ENCODE assay signal across 28 cellular contexts in the genomic region with DNA sequence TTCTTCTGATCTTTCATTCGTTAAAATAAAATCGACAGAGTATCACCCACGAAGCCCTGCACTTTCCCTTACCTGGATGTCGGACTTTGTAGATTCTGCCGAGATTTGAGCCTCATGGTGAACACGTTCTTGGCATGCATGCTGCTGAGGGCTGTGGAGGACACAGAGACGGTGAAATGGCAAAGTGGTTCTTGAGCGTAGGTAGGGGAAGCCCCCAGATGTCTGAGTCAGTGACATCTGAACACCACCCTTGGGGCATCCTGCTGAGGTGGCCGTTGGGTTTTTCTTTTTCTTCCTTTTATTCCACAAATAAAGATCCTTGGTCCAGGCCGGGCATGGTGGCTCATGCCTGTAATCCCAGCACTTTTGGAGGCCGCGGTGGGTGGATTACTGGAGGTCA. TPM values are rescaled to one million over a fixed set of nuclear protein-coding genes. Genes with fewer than 3 reads are reported as not detected.
DNase-seq lines count a peak whose midpoint lies in the region; ATAC-seq and TF ChIP-seq lines count a peak whose summit lies in the region.
"Had no signal": no experiment of that assay in that cellular context is flagged by ENCODE, and none has a peak within 500 bp of the region (broad histone marks: within the 10 kb centered on the region; RNA-seq: fewer than 3 reads in every experiment).

No MANE protein-coding gene starts in this region.

- intact Hi-C loops in activated CD8-positive, alpha-beta T cell treated with anti-CD3 and anti-CD28 coated beads for 36 hours (cut with micrococcal nuclease): no loop called here

- POLR2A ChIA-PET in activated CD8-positive, alpha-beta T cell treated with anti-CD3 and anti-CD28 coated beads for 36 hours (lab: Charles Lee): interaction anchor here (1.0 kb wide), 1 partner anchor 62 kb away, joined by 3 read pairs; no protein-coding TSS in a partner anchor
- POLR2A ChIA-PET in activated CD8-positive, alpha-beta T cell treated with anti-CD3 and anti-CD28 coated beads, Interleukin-2, amount 10 ng/mL, durations not matched to agents 7 days and 5 days (lab: Charles Lee): no interaction called here

- no peak for TF ChIP-seq CTCF in activated CD8-positive, alpha-beta T cell treated with anti-CD3 and anti-CD28 coated beads for 36 hours (IDR thresholded peaks at IDR 0.05)

- H3K4me1 Mint-ChIP-seq in activated CD8-positive, alpha-beta T cell treated with anti-CD3 and anti-CD28 coated beads for 36 hours (ENCODE audit: low read depth): peaks cover 2% of the 10 kb centered on the region
- H3K4me1 Mint-ChIP-seq in activated CD8-positive, alpha-beta T cell treated with anti-CD3 and anti-CD28 coated beads, Interleukin-2, amount 10 ng/mL, durations not matched to agents 7 days and 5 days (ENCODE audit: low read depth): no peaks in the 10 kb centered on the region
- H3K4me1 Mint-ChIP-seq in stimulated activated naive CD8-positive, alpha-beta T cell treated with anti-CD3 and anti-CD28 coated beads, Interleukin-15, amount 100 ng/mL, for 72 hours: peaks cover 6% of the 10 kb centered on the region
- H3K4me1 Mint-ChIP-seq: B cell; CD14-positive monocyte; CD4-positive, alpha-beta memory T cell; CD4-positive, CD25-positive, alpha-beta regulatory T cell; CD8-positive, alpha-beta memory T cell had no signal

- H3K27me3 Mint-ChIP-seq in activated CD8-positive, alpha-beta T cell treated with anti-CD3 and anti-CD28 coated beads for 36 hours: no peaks in the 10 kb centered on the region
- no peaks in the 10 kb centered on the region for H3K27me3 Mint-ChIP-seq in activated CD8-positive, alpha-beta T cell treated with anti-CD3 and anti-CD28 coated beads, Interleukin-2, amount 10 ng/mL, durations not matched to agents 7 days and 5 days (ENCODE audit: low read depth)
- peaks cover 7% of the 10 kb centered on the region for H3K27me3 Mint-ChIP-seq in stimulated activated naive CD8-positive, alpha-beta T cell treated with anti-CD3 and anti-CD28 coated beads, Interleukin-15, amount 100 ng/mL, for 72 hours
- H3K27me3 Mint-ChIP-seq: CD4-positive, alpha-beta T cell had no signal

- no peak overlapping the region for H3K4me3 Mint-ChIP-seq in activated CD8-positive, alpha-beta T cell treated with anti-CD3 and anti-CD28 coated beads for 36 hours
- no peak overlapping the region for H3K4me3 Mint-ChIP-seq in activated CD8-positive, alpha-beta T cell treated with anti-CD3 and anti-CD28 coated beads, Interleukin-2, amount 10 ng/mL, durations not matched to agents 7 days and 5 days
- no peak overlapping the region for H3K4me3 Mint-ChIP-seq in stimulated activated naive CD8-positive, alpha-beta T cell treated with anti-CD3 and anti-CD28 coated beads, Interleukin-15, amount 100 ng/mL, for 72 hours
- H3K4me3 Mint-ChIP-seq: B cell; CD14-positive monocyte; CD4-positive, alpha-beta memory T cell; CD4-positive, alpha-beta T cell; CD4-positive, CD25-positive, alpha-beta regulatory T cell; CD8-positive, alpha-beta memory T cell; CD8-positive, alpha-beta T cell had no signal

- CTCF ChIA-PET in activated CD8-positive, alpha-beta T cell treated with anti-CD3 and anti-CD28 coated beads for 36 hours (lab: Charles Lee): interaction anchor here (1.7 kb wide), 1 partner anchor 127 kb away, joined by 5 read pairs; no protein-coding TSS in a partner anchor
- CTCF ChIA-PET in activated CD8-positive, alpha-beta T cell treated with anti-CD3 and anti-CD28 coated beads, Interleukin-2, amount 10 ng/mL, durations not matched to agents 7 days and 5 days (lab: Charles Lee): interaction anchor here (1.0 kb wide), 1 partner anchor 127 kb away, joined by 3 read pairs; a partner anchor contains a TSS

- DNase-seq in activated CD8-positive, alpha-beta T cell treated with anti-CD3 and anti-CD28 coated beads for 36 hours: peak; percentile 7
- no peak for DNase-seq in activated CD8-positive, alpha-beta T cell treated with anti-CD3 and anti-CD28 coated beads, Interleukin-2, amount 10 ng/mL, durations not matched to agents 7 days and 5 days
- DNase-seq in stimulated activated naive CD8-positive, alpha-beta T cell treated with anti-CD3 and anti-CD28 coated beads, Interleukin-15, Interleukin-2, amounts not matched to agents 100 U/mL and 50 U/mL, for 24 hours: peak; percentile 8
- DNase-seq in stimulated activated naive CD8-positive, alpha-beta T cell treated with anti-CD3 and anti-CD28 coated beads, Interleukin-15, amount 100 ng/mL, for 72 hours: no peak
- DNase-seq: 8988T; ACHN; AML-193; BE2C; C1 segment of cervical spinal cord; Caco-2; Calu3; CD4-positive, alpha-beta memory T cell; CD4-positive, alpha-beta T cell; CD4-positive, CD25-positive, alpha-beta regulatory T cell; CD8-positive, alpha-beta memory T cell; CD8-positive, alpha-beta T cell; COR-L47; DMS 273 treated with DMSO at 0.1 percent for 48 hours; DMS153; DMS53; DMS79; DMS79 treated with DMSO at 0.1 percent for 48 hours; DND-41; EL had no signal

- H3K36me3 Mint-ChIP-seq in activated CD8-positive, alpha-beta T cell treated with anti-CD3 and anti-CD28 coated beads for 36 hours (ENCODE audit: low read depth): no peaks in the 10 kb centered on the region
- H3K36me3 Mint-ChIP-seq in activated CD8-positive, alpha-beta T cell treated with anti-CD3 and anti-CD28 coated beads, Interleukin-2, amount 10 ng/mL, durations not matched to agents 7 days and 5 days (ENCODE audit: low read depth): no peaks in the 10 kb centered on the region
- H3K36me3 Mint-ChIP-seq: CD14-positive monocyte; CD4-positive, alpha-beta memory T cell; CD4-positive, CD25-positive, alpha-beta regulatory T cell; CD8-positive, alpha-beta memory T cell; CD8-positive, alpha-beta T cell had no signal

- H3K27ac Mint-ChIP-seq in activated CD8-positive, alpha-beta T cell treated with anti-CD3 and anti-CD28 coated beads for 36 hours: no peak overlapping the region
- no peak overlapping the region for H3K27ac Mint-ChIP-seq in activated CD8-positive, alpha-beta T cell treated with anti-CD3 and anti-CD28 coated beads, Interleukin-2, amount 10 ng/mL, durations not matched to agents 7 days and 5 days
- H3K27ac Mint-ChIP-seq in stimulated activated naive CD8-positive, alpha-beta T cell treated with anti-CD3 and anti-CD28 coated beads, Interleukin-15, amount 100 ng/mL, for 72 hours: peak overlapping the region in 1 of 2 donors; percentile 78
- H3K27ac Mint-ChIP-seq: B cell; CD14-positive monocyte; CD4-positive, alpha-beta memory T cell; CD4-positive, alpha-beta T cell; CD4-positive, CD25-positive, alpha-beta regulatory T cell; CD8-positive, alpha-beta memory T cell; CD8-positive, alpha-beta T cell had no signal

- no peaks in the 10 kb centered on the region for H3K9me3 Mint-ChIP-seq in activated CD8-positive, alpha-beta T cell treated with anti-CD3 and anti-CD28 coated beads for 36 hours
- H3K9me3 Mint-ChIP-seq in activated CD8-positive, alpha-beta T cell treated with anti-CD3 and anti-CD28 coated beads, Interleukin-2, amount 10 ng/mL, durations not matched to agents 7 days and 5 days (ENCODE audit: insufficient read depth): no peaks in the 10 kb centered on the region
- H3K9me3 Mint-ChIP-seq in stimulated activated naive CD8-positive, alpha-beta T cell treated with anti-CD3 and anti-CD28 coated beads, Interleukin-15, amount 100 ng/mL, for 72 hours: no peaks in the 10 kb centered on the region
- H3K9me3 Mint-ChIP-seq: CD14-positive monocyte; CD4-positive, alpha-beta memory T cell; CD4-positive, alpha-beta T cell; CD4-positive, CD25-positive, alpha-beta regulatory T cell; CD8-positive, alpha-beta memory T cell; CD8-positive, alpha-beta T cell had no signal

- ATAC-seq in activated CD8-positive, alpha-beta T cell treated with anti-CD3 and anti-CD28 coated beads for 36 hours: peak; percentile 71
- no peak for ATAC-seq in activated CD8-positive, alpha-beta T cell treated with anti-CD3 and anti-CD28 coated beads, Interleukin-2, amount 10 ng/mL, durations not matched to agents 7 days and 5 days
- ATAC-seq in stimulated activated naive CD8-positive, alpha-beta T cell treated with anti-CD3 and anti-CD28 coated beads, Interleukin-15, Interleukin-2, amounts not matched to agents 100 U/mL and 50 U/mL, for 24 hours: peak; percentile 70
- no peak for ATAC-seq in stimulated activated naive CD8-positive, alpha-beta T cell treated with anti-CD3 and anti-CD28 coated beads, Interleukin-15, amount 100 ng/mL, for 72 hours
- ATAC-seq: A549; CD8-positive, alpha-beta T cell had no signal

RNA-seq across cellular contexts. Expression of a gene that starts 33.9 kb away (rescaled TPM):
- total RNA-seq in activated CD8-positive, alpha-beta T cell treated with anti-CD3 and anti-CD28 coated beads for 36 hours: not detected
- not detected for total RNA-seq in activated CD8-positive, alpha-beta T cell treated with anti-CD3 and anti-CD28 coated beads, Interleukin-2, amount 10 ng/mL, durations not matched to agents 7 days and 5 days
- total RNA-seq: A172, Calu3 had no signal

Comparison
In these comparisons a context has a peak if more than half of its experiments do, and no peak if none do; other contexts are left out.
1. ATAC-seq: peak in activated CD8-positive, alpha-beta T cell treated with anti-CD3 and anti-CD28 coated beads for 36 hours (single experiment) and stimulated activated naive CD8-positive, alpha-beta T cell treated with anti-CD3 and anti-CD28 coated beads, Interleukin-15, Interleukin-2, amounts not matched to agents 100 U/mL and 50 U/mL, for 24 hours (single experiment); none in activated CD8-positive, alpha-beta T cell treated with anti-CD3 and anti-CD28 coated beads, Interleukin-2, amount 10 ng/mL, durations not matched to agents 7 days and 5 days (single experiment) and stimulated activated naive CD8-positive, alpha-beta T cell treated with anti-CD3 and anti-CD28 coated beads, Interleukin-15, amount 100 ng/mL, for 72 hours (single experiment).
2. DNase-seq: peak in activated CD8-positive, alpha-beta T cell treated with anti-CD3 and anti-CD28 coated beads for 36 hours (single experiment) and stimulated activated naive CD8-positive, alpha-beta T cell treated with anti-CD3 and anti-CD28 coated beads, Interleukin-15, Interleukin-2, amounts not matched to agents 100 U/mL and 50 U/mL, for 24 hours (single experiment); none in activated CD8-positive, alpha-beta T cell treated with anti-CD3 and anti-CD28 coated beads, Interleukin-2, amount 10 ng/mL, durations not matched to agents 7 days and 5 days (single experiment) and stimulated activated naive CD8-positive, alpha-beta T cell treated with anti-CD3 and anti-CD28 coated beads, Interleukin-15, amount 100 ng/mL, for 72 hours (0 of 2).